ENCODE assay signal across 22 cellular contexts in genomic region chr6:154539593-154540269, GRCh38. TPM values are rescaled to one million over a fixed set of nuclear protein-coding genes. Genes with fewer than 3 reads are reported as not detected.
"Had no signal": no experiment of that assay in that cellular context is flagged by ENCODE, and none has a peak within 500 bp of the region (broad histone marks: within the 10 kb centered on the region; RNA-seq: fewer than 3 reads in every experiment).

No MANE protein-coding gene starts in this region.

- DNase-seq: IMR-90, Kasumi-1, MM.1S, NCI-H1092 treated with DMSO at 0.1 percent for 48 hours, NCI-H1436, NCI-H187, NCI-H2029, NCI-H2081 treated with DMSO at 0.1 percent for 48 hours, NCI-H2171, NCI-H226, NCI-H446, NCI-H510A, NCI-H524 treated with DMSO at 0.1 percent for 48 hours, NCI-H69, NCI-H774, PC-9, Peyer's patch had no signal

- H3K9ac ChIP-seq: KMS-11 had no signal

- H3K27me3 ChIP-seq: Peyer's patch, SJCRH30 had no signal

- H3K36me3 ChIP-seq: Peyer's patch, SJCRH30 had no signal

- H2AFZ ChIP-seq: PC-9 had no signal

- ATAC-seq: Right ventricle myocardium inferior, SK-N-SH treated with all-trans-retinoic acid at 6 μM for 48 hours had no signal

- H3K27ac ChIP-seq: KMS-11, PC-9, Peyer's patch, SJCRH30 had no signal

- H3K9me3 ChIP-seq: Peyer's patch, SJCRH30 had no signal

- H3K4me2 ChIP-seq: KMS-11, PC-9 had no signal

- H3K4me3 ChIP-seq: PC-9, Peyer's patch, SJCRH30 had no signal

RNA-seq across cellular contexts. Expression of gene CNKSR3, which starts 29.2 kb away (rescaled TPM):
- total RNA-seq: OCI-LY7 had no signal
